Comparison of ENCODE assay signal across 9 cellular contexts in genomic region chr5:132267931-132268501, GRCh38. TPM values are rescaled to one million over a fixed set of nuclear protein-coding genes. Genes with fewer than 3 reads are reported as not detected.
DNase-seq lines count a peak whose midpoint lies in the region; ATAC-seq and TF ChIP-seq lines count a peak whose summit lies in the region.
"Had no signal": no experiment of that assay in that cellular context is flagged by ENCODE, and none has a peak within 500 bp of the region (broad histone marks: within the 10 kb centered on the region; RNA-seq: fewer than 3 reads in every experiment).

No MANE protein-coding gene starts in this region.

- H3K27me3 ChIP-seq in ascending aorta (no peaks in the 10 kb centered on the region), thoracic aorta (replicated peaks; ENCODE audit: insufficient read depth) (no peaks in the 10 kb centered on the region)

- ATAC-seq in thoracic aorta (ENCODE audit: insufficient number of reproducible peaks, low FRiP score, low read depth) (no peak), GM21367 (IDR thresholded peaks at IDR 0.05; ENCODE audit: unreplicated experiment) (no peak), GM18519 (IDR thresholded peaks at IDR 0.05; ENCODE audit: low FRiP score, unreplicated experiment) (no peak)

- peak; percentile 52 for DNase-seq in activated CD8-positive, alpha-beta memory T cell treated with anti-CD3 and anti-CD28 coated beads for 24 hours
- DNase-seq in activated CD8-positive, alpha-beta memory T cell treated with anti-CD3 and anti-CD28 coated beads, Interleukin-2, amount 50 U/mL, for 4 hours, result no peak
- DNase-seq in ascending aorta (ENCODE audit: low spot score in 2 of 2), result peak in 1 of 2 donors; percentile 64
- DNase-seq in midbrain (lab: John Stamatoyannopoulos, UW), result peak; percentile 47
- DNase-seq in thoracic aorta (ENCODE audit: low spot score), result no peak
- no peak for DNase-seq in NCI-H510A (lab: John Stamatoyannopoulos, UW)
- DNase-seq: DND-41 had no signal

- H3K27ac ChIP-seq in ascending aorta (peak overlapping the region; percentile 94 to 98), thoracic aorta (peak overlapping the region; percentile 2 to 24)

- intact Hi-C loops in ascending aorta (cut with DNase I), result loop anchor here (5.0 kb wide), 1 partner anchor 99 kb away; the partner anchor contains the start of gene SLC22A5

- H3K4me1 ChIP-seq in ascending aorta (peaks cover 9 to 30% of the 10 kb centered on the region in 2 donors), thoracic aorta (ENCODE audit: control insufficient read depth in 1 of 2, low read depth in 2 of 2) (peaks cover 13 to 46% of the 10 kb centered on the region in 2 donors)

- H3K36me3 ChIP-seq in ascending aorta (peaks cover 21 to 41% of the 10 kb centered on the region in 2 donors), thoracic aorta (peaks cover 17% of the 10 kb centered on the region)

- H3K9me3 ChIP-seq in ascending aorta (no peaks in the 10 kb centered on the region), thoracic aorta (no peaks in the 10 kb centered on the region)

- no peak overlapping the region for H3K4me3 ChIP-seq in ascending aorta
- H3K4me3 ChIP-seq in thoracic aorta, result no peak overlapping the region

- no peak for TF ChIP-seq CTCF in ascending aorta (IDR thresholded peaks at IDR 0.05)
- TF ChIP-seq CTCF in thoracic aorta (IDR thresholded peaks at IDR 0.05), result no peak

RNA-seq across cellular contexts. Expression of gene PDLIM4, which starts 10.5 kb away (rescaled TPM):
- total RNA-seq in ascending aorta (49.1 TPM), thoracic aorta (10 to 100 TPM; 50.6 to 81.0 TPM)

RNA-seq across cellular contexts. Expression of gene SLC22A4, which starts 26.2 kb away (rescaled TPM):
- 18.1 TPM for total RNA-seq in ascending aorta
- 1 to 10 TPM in 1 of 2 donors, under 1 TPM in 1; 0.14 to 2.1 TPM for total RNA-seq in thoracic aorta

RNA-seq across cellular contexts. Expression of gene P4HA2, which starts 40.4 kb away (rescaled TPM):
- total RNA-seq in ascending aorta (22.6 TPM), thoracic aorta (10 to 100 TPM; 31.3 to 47.7 TPM)

Comparison
In these comparisons a context has a peak if more than half of its experiments do, and no peak if none do; other contexts are left out.
1. DNase-seq: peak in activated CD8-positive, alpha-beta memory T cell treated with anti-CD3 and anti-CD28 coated beads for 24 hours (single experiment) and midbrain (single experiment); none in activated CD8-positive, alpha-beta memory T cell treated with anti-CD3 and anti-CD28 coated beads, Interleukin-2, amount 50 U/mL, for 4 hours (single experiment), thoracic aorta (single experiment) and NCI-H510A (single experiment).